In genomic region chrX:138986235-138986634, GRCh38 we compare ENCODE assay signal across 23 cellular contexts.
DNase-seq lines count a peak whose midpoint lies in the region; ATAC-seq, FAIRE-seq and TF ChIP-seq lines count a peak whose summit lies in the region.
"Had no signal": no experiment of that assay in that cellular context is flagged by ENCODE, and none has a peak within 500 bp of the region (broad histone marks: within the 10 kb centered on the region; RNA-seq: fewer than 3 reads in every experiment).

No MANE protein-coding gene starts in this region.

- TF ChIP-seq POLR2A in GM12891 (IDR thresholded peaks at IDR 0.05; ENCODE audit: low read depth, low read length) = no peak

- ATAC-seq in GM21423 (IDR thresholded peaks at IDR 0.05; ENCODE audit: unreplicated experiment) (no peak), GM19324 (IDR thresholded peaks at IDR 0.05; ENCODE audit: low FRiP score, unreplicated experiment) (no peak)
- ATAC-seq: foreskin keratinocyte; natural killer cell treated with Interleukin-12 subunit alpha and Interleukin-12 subunit beta and Interleukin-15 and Interleukin-18, amount 100 ng/mL, for 72 hours; stimulated activated naive CD8-positive, alpha-beta T cell treated with anti-CD3 and anti-CD28 coated beads, Interleukin-15, amount 100 ng/mL, for 72 hours had no signal

- FAIRE-seq in GM12891 (lab: Jason Lieb, UNC) = no peak
- FAIRE-seq: A204.1 had no signal

- H3K27me3 Mint-ChIP-seq in activated naive CD4-positive, alpha-beta T cell treated with anti-CD3 and anti-CD28 coated beads, Interleukin-2, amount 10 ng/mL, durations not matched to agents 7 days and 5 days = no peaks in the 10 kb centered on the region
- H3K27me3 Mint-ChIP-seq: CD4-positive, CD25-positive, alpha-beta regulatory T cell; stimulated activated naive CD8-positive, alpha-beta T cell treated with anti-CD3 and anti-CD28 coated beads, Interleukin-15, amount 100 ng/mL, for 72 hours had no signal

- H3K27ac Mint-ChIP-seq in activated naive CD4-positive, alpha-beta T cell treated with anti-CD3 and anti-CD28 coated beads, Interleukin-2, amount 10 ng/mL, durations not matched to agents 7 days and 5 days = no peak overlapping the region
- H3K27ac Mint-ChIP-seq: CD4-positive, CD25-positive, alpha-beta regulatory T cell; natural killer cell treated with Interleukin-12 subunit alpha and Interleukin-12 subunit beta and Interleukin-15 and Interleukin-18, amount 100 ng/mL, for 72 hours; stimulated activated naive CD8-positive, alpha-beta T cell treated with anti-CD3 and anti-CD28 coated beads, Interleukin-15, amount 100 ng/mL, for 72 hours had no signal

- in situ Hi-C loops in SK-MEL-5 (cut with HindIII; ENCODE audit: low pct_unique_long_range_greater_than_20kb, low sequenced_read_pairs) = no loop called here

- CTCF ChIA-PET in activated naive CD4-positive, alpha-beta T cell treated with anti-CD3 and anti-CD28 coated beads, Interleukin-2, amount 10 ng/mL, durations not matched to agents 7 days and 5 days (lab: Charles Lee) = no interaction called here

- H3K4me1 Mint-ChIP-seq in activated naive CD4-positive, alpha-beta T cell treated with anti-CD3 and anti-CD28 coated beads, Interleukin-2, amount 10 ng/mL, durations not matched to agents 7 days and 5 days = no peaks in the 10 kb centered on the region
- H3K4me1 Mint-ChIP-seq: CD4-positive, CD25-positive, alpha-beta regulatory T cell; stimulated activated naive CD8-positive, alpha-beta T cell treated with anti-CD3 and anti-CD28 coated beads, Interleukin-15, amount 100 ng/mL, for 72 hours had no signal

- no peaks in the 10 kb centered on the region for H3K9me3 Mint-ChIP-seq in activated naive CD4-positive, alpha-beta T cell treated with anti-CD3 and anti-CD28 coated beads, Interleukin-2, amount 10 ng/mL, durations not matched to agents 7 days and 5 days
- H3K9me3 Mint-ChIP-seq: natural killer cell treated with Interleukin-12 subunit alpha and Interleukin-12 subunit beta and Interleukin-15 and Interleukin-18, amount 100 ng/mL, for 72 hours; stimulated activated naive CD8-positive, alpha-beta T cell treated with anti-CD3 and anti-CD28 coated beads, Interleukin-15, amount 100 ng/mL, for 72 hours had no signal

- DNase-seq in AG08395 (ENCODE audit: low spot score) = peak; percentile 31
- DNase-seq in LHCN-M2 (ENCODE audit: low read depth) = peak; percentile 15
- peak; percentile 3 for DNase-seq in SK-MEL-5 (ENCODE audit: low read depth, low spot score)
- DNase-seq in fibroblast of gingiva (ENCODE audit: low read depth) = peak; percentile 4
- DNase-seq in activated naive CD4-positive, alpha-beta T cell treated with anti-CD3 and anti-CD28 coated beads, Interleukin-2, amount 10 ng/mL, durations not matched to agents 7 days and 5 days = no peak
- no peak for DNase-seq in GM12891 (ENCODE audit: insufficient read length, low spot score)
- DNase-seq: activated CD4-positive, alpha-beta T cell treated with anti-CD3 and anti-CD28 coated beads, Interleukin-2, amount 50 U/mL, for 4 hours; activated naive CD4-positive, alpha-beta T cell treated with Interleukin-2 at 50 U/mL for 16 hours; CD4-positive, CD25-positive, alpha-beta regulatory T cell; GF-D8; hippocampal formation; NCI-H187 treated with DMSO at 0.1 percent for 48 hours; NCI-H345; NK-92 treated with Interleukin-12 subunit alpha and Interleukin-12 subunit beta, amount 100 ng/mL, for 24 hours; Right ventricle myocardium superior; stimulated activated naive CD8-positive, alpha-beta T cell treated with anti-CD3 and anti-CD28 coated beads, Interleukin-15, amount 100 ng/mL, for 72 hours; transverse colon; WERI-Rb-1 had no signal

- H3K4me3 Mint-ChIP-seq in activated naive CD4-positive, alpha-beta T cell treated with anti-CD3 and anti-CD28 coated beads, Interleukin-2, amount 10 ng/mL, durations not matched to agents 7 days and 5 days = no peak overlapping the region
- H3K4me3 Mint-ChIP-seq: CD4-positive, CD25-positive, alpha-beta regulatory T cell; natural killer cell treated with Interleukin-12 subunit alpha and Interleukin-12 subunit beta and Interleukin-15 and Interleukin-18, amount 100 ng/mL, for 72 hours; stimulated activated naive CD8-positive, alpha-beta T cell treated with anti-CD3 and anti-CD28 coated beads, Interleukin-15, amount 100 ng/mL, for 72 hours had no signal

- H3K36me3 Mint-ChIP-seq in activated naive CD4-positive, alpha-beta T cell treated with anti-CD3 and anti-CD28 coated beads, Interleukin-2, amount 10 ng/mL, durations not matched to agents 7 days and 5 days = no peaks in the 10 kb centered on the region
- H3K36me3 Mint-ChIP-seq: CD4-positive, CD25-positive, alpha-beta regulatory T cell; natural killer cell treated with Interleukin-12 subunit alpha and Interleukin-12 subunit beta and Interleukin-15 and Interleukin-18, amount 100 ng/mL, for 72 hours had no signal

TF ChIP-seq in GM12891, 5 proteins besides CTCF, POLR2A, EP300 and RAD21:
- TF ChIP-seq SPI1 (IDR thresholded peaks at IDR 0.05; ENCODE audit: low read depth, low read length) = no peak
- no peak for TF ChIP-seq POLR2AphosphoS5 (IDR thresholded peaks at IDR 0.05; ENCODE audit: low read depth, low read length)
- TF ChIP-seq POU2F2 (IDR thresholded peaks at IDR 0.05; ENCODE audit: low read depth, low read length) = no peak
- TF ChIP-seq TAF1 (IDR thresholded peaks at IDR 0.05; ENCODE audit: low read depth, low read length) = no peak
- TF ChIP-seq PAX5 (IDR thresholded peaks at IDR 0.05; ENCODE audit: insufficient read depth, low read length, severe bottlenecking) = no peak

Comparison
In these comparisons a context has a peak if more than half of its experiments do, and no peak if none do; other contexts are left out.
1. DNase-seq: peak in AG08395 (single experiment), LHCN-M2 (single experiment), SK-MEL-5 (single experiment) and fibroblast of gingiva (single experiment); none in activated naive CD4-positive, alpha-beta T cell treated with anti-CD3 and anti-CD28 coated beads, Interleukin-2, amount 10 ng/mL, durations not matched to agents 7 days and 5 days (single experiment) and GM12891 (single experiment).